ENCODE assay signal across 14 cellular contexts in genomic region chr14:49908433-49908782, GRCh38. TPM values are rescaled to one million over a fixed set of nuclear protein-coding genes. Genes with fewer than 3 reads are reported as not detected.
A peak's percentile ranks its signal among the peaks of the same experiment; 100 is the strongest.
DNase-seq lines count a peak whose midpoint lies in the region; ATAC-seq and TF ChIP-seq lines count a peak whose summit lies in the region.
"Had no signal": no experiment of that assay in that cellular context is flagged by ENCODE, and none has a peak within 500 bp of the region (broad histone marks: within the 10 kb centered on the region; RNA-seq: fewer than 3 reads in every experiment).

No MANE protein-coding gene starts in this region.

- H3K27me3 Mint-ChIP-seq in activated T-cell treated with anti-CD3 and anti-CD28 coated beads, Interleukin-2, amount 50 U/mL, for 24 hours: no peaks in the 10 kb centered on the region
- no peaks in the 10 kb centered on the region for H3K27me3 Mint-ChIP-seq in activated T-cell treated with anti-CD3 and anti-CD28 coated beads, Interleukin-2, amount 50 U/mL, for 4 hours (ENCODE audit: low read depth)
- no peaks in the 10 kb centered on the region for H3K27me3 Mint-ChIP-seq in activated CD8-positive, alpha-beta T cell treated with anti-CD3 and anti-CD28 coated beads for 36 hours
- H3K27me3 Mint-ChIP-seq: activated CD4-positive, alpha-beta T cell treated with anti-CD3 and anti-CD28 coated beads for 36 hours had no signal

- H3K4me3 Mint-ChIP-seq in activated T-cell treated with anti-CD3 and anti-CD28 coated beads, Interleukin-2, amount 50 U/mL, for 24 hours: peak overlapping the region; percentile 33
- no peak overlapping the region for H3K4me3 Mint-ChIP-seq in activated T-cell treated with anti-CD3 and anti-CD28 coated beads, Interleukin-2, amount 50 U/mL, for 4 hours
- no peak overlapping the region for H3K4me3 Mint-ChIP-seq in activated CD8-positive, alpha-beta T cell treated with anti-CD3 and anti-CD28 coated beads for 36 hours

- peaks cover 2% of the 10 kb centered on the region for H3K9me3 Mint-ChIP-seq in activated T-cell treated with anti-CD3 and anti-CD28 coated beads, Interleukin-2, amount 50 U/mL, for 24 hours
- no peaks in the 10 kb centered on the region for H3K9me3 Mint-ChIP-seq in activated T-cell treated with anti-CD3 and anti-CD28 coated beads, Interleukin-2, amount 50 U/mL, for 4 hours
- peaks cover 4% of the 10 kb centered on the region for H3K9me3 Mint-ChIP-seq in activated CD8-positive, alpha-beta T cell treated with anti-CD3 and anti-CD28 coated beads for 36 hours

- H3K36me3 Mint-ChIP-seq in activated T-cell treated with anti-CD3 and anti-CD28 coated beads, Interleukin-2, amount 50 U/mL, for 24 hours (ENCODE audit: low read depth): peaks cover 2% of the 10 kb centered on the region
- H3K36me3 Mint-ChIP-seq in activated T-cell treated with anti-CD3 and anti-CD28 coated beads, Interleukin-2, amount 50 U/mL, for 4 hours (ENCODE audit: insufficient read depth): peaks cover 3% of the 10 kb centered on the region
- peaks cover 12% of the 10 kb centered on the region for H3K36me3 Mint-ChIP-seq in activated CD8-positive, alpha-beta T cell treated with anti-CD3 and anti-CD28 coated beads for 36 hours (ENCODE audit: low read depth)

- no peak overlapping the region for H3K9ac ChIP-seq in fibroblast of lung (ENCODE audit: insufficient read depth, low read length)
- no peak overlapping the region for H3K9ac ChIP-seq in subcutaneous abdominal adipose tissue (ENCODE audit: low read length in 5 of 5)

- H3K4me1 ChIP-seq in fibroblast of lung (ENCODE audit: control insufficient read depth, extremely low read depth, insufficient read depth, low read length): peaks cover 12% of the 10 kb centered on the region
- H3K4me1 ChIP-seq in subcutaneous abdominal adipose tissue (ENCODE audit: control insufficient read depth in 5 of 5, insufficient read depth in 5 of 5, low read length in 5 of 5): peaks cover 0 to 14% (median 8%) of the 10 kb centered on the region in 5 donors

- no peak for ATAC-seq in activated T-cell treated with anti-CD3 and anti-CD28 coated beads, Interleukin-2, amount 50 U/mL, for 4 hours
- ATAC-seq in activated CD8-positive, alpha-beta T cell treated with anti-CD3 and anti-CD28 coated beads for 36 hours: no peak

- no peaks in the 10 kb centered on the region for H4K20me1 ChIP-seq in fibroblast of lung (ENCODE audit: control insufficient read depth, extremely low read depth, insufficient read depth, low read length)

- no peak overlapping the region for H2AFZ ChIP-seq in fibroblast of lung (ENCODE audit: low read length)

- CTCF ChIA-PET in activated CD8-positive, alpha-beta T cell treated with anti-CD3 and anti-CD28 coated beads for 36 hours (lab: Charles Lee): interaction anchor here (0.8 to 1.5 kb wide), 6 partner anchors 8 to 132 kb away, joined by 3 to 6 read pairs (median 4); no protein-coding TSS in a partner anchor

- peaks cover 54% of the 10 kb centered on the region for H3K4me1 Mint-ChIP-seq in activated T-cell treated with anti-CD3 and anti-CD28 coated beads, Interleukin-2, amount 50 U/mL, for 24 hours (ENCODE audit: low read depth)
- H3K4me1 Mint-ChIP-seq in activated T-cell treated with anti-CD3 and anti-CD28 coated beads, Interleukin-2, amount 50 U/mL, for 4 hours (ENCODE audit: low read depth): peaks cover 43% of the 10 kb centered on the region
- H3K4me1 Mint-ChIP-seq in activated CD8-positive, alpha-beta T cell treated with anti-CD3 and anti-CD28 coated beads for 36 hours (ENCODE audit: low read depth): peaks cover 43% of the 10 kb centered on the region

- POLR2A ChIA-PET in activated CD8-positive, alpha-beta T cell treated with anti-CD3 and anti-CD28 coated beads for 36 hours (lab: Charles Lee): interaction anchor here (1.0 to 4.0 kb wide), 4 partner anchors 9 to 95 kb away, joined by 4 to 18 read pairs (median 6); no protein-coding TSS in a partner anchor

- no peaks in the 10 kb centered on the region for H3K27me3 ChIP-seq in fibroblast of lung (ENCODE audit: control insufficient read depth, insufficient read depth, low read length)
- no peaks in the 10 kb centered on the region for H3K27me3 ChIP-seq in subcutaneous abdominal adipose tissue (ENCODE audit: control insufficient read depth in 5 of 5, insufficient read depth in 4 of 5, low read length in 5 of 5)

- no peaks in the 10 kb centered on the region for H3K79me2 ChIP-seq in fibroblast of lung (ENCODE audit: control insufficient read depth, insufficient read depth, low read length)

- DNase-seq in activated T-cell treated with anti-CD3 and anti-CD28 coated beads, Interleukin-2, amount 50 U/mL, for 24 hours: no peak
- no peak for DNase-seq in activated T-cell treated with anti-CD3 and anti-CD28 coated beads, Interleukin-2, amount 50 U/mL, for 4 hours
- DNase-seq in activated CD8-positive, alpha-beta T cell treated with anti-CD3 and anti-CD28 coated beads for 36 hours: no peak
- peak in 1 of 2 donors; percentile 20 for DNase-seq in fibroblast of lung (ENCODE audit: low read depth in 2 of 2)
- DNase-seq in NCI-H1694 (lab: John Stamatoyannopoulos, UW): no peak
- no peak for DNase-seq in COR-L47 (lab: John Stamatoyannopoulos, UW)
- DNase-seq in activated effector memory CD4-positive, alpha-beta T cell treated with anti-CD3 and anti-CD28 coated beads, Interleukin-2, amount 50 U/mL, for 16 hours: no peak
- DNase-seq: activated CD4-positive, alpha-beta T cell treated with anti-CD3 and anti-CD28 coated beads for 36 hours; activated naive CD4-positive, alpha-beta T cell treated with anti-CD3 and anti-CD28 coated beads, Interleukin-2, amount 50 U/mL, for 16 hours; hippocampal formation; midbrain; NCI-H1417 treated with DMSO at 0.1 percent for 48 hours; NCI-H82 had no signal

- H3K9me3 ChIP-seq in fibroblast of lung (ENCODE audit: control insufficient read depth, insufficient read depth, low read depth, low read length): no peaks in the 10 kb centered on the region
- H3K9me3 ChIP-seq in subcutaneous abdominal adipose tissue (ENCODE audit: control insufficient read depth in 5 of 5, low read length in 5 of 5): no peaks in the 10 kb centered on the region

- H3K4me3 ChIP-seq in fibroblast of lung (replicated peaks in 1 of 4; ENCODE audit: control extremely low read depth in 1 of 4, insufficient read depth in 1 of 4, low read depth in 3 of 4, low read length in 4 of 4): no peak overlapping the region
- no peak overlapping the region for H3K4me3 ChIP-seq in subcutaneous abdominal adipose tissue (ENCODE audit: low read depth in 1 of 5, low read length in 5 of 5)

- peak overlapping the region; percentile 32 for H3K4me2 ChIP-seq in fibroblast of lung (ENCODE audit: extremely low read depth, insufficient read depth, low read length)

- intact Hi-C loops in activated CD8-positive, alpha-beta T cell treated with anti-CD3 and anti-CD28 coated beads for 36 hours (cut with micrococcal nuclease): loop anchor here (5.0 kb wide), 1 partner anchor 34 kb away; no protein-coding TSS in a partner anchor

- no peak for TF ChIP-seq CTCF in activated CD8-positive, alpha-beta T cell treated with anti-CD3 and anti-CD28 coated beads for 36 hours (IDR thresholded peaks at IDR 0.05)
- TF ChIP-seq CTCF in fibroblast of lung (conservative IDR thresholded peaks at IDR 0.05 in 1 of 2, IDR thresholded peaks at IDR 0.05 in 1 of 2; ENCODE audit: low read depth in 1 of 2, low read length in 2 of 2): no peak

- no peaks in the 10 kb centered on the region for H3K36me3 ChIP-seq in fibroblast of lung (ENCODE audit: control insufficient read depth, insufficient read depth, low read length)
- no peaks in the 10 kb centered on the region for H3K36me3 ChIP-seq in subcutaneous abdominal adipose tissue (ENCODE audit: control insufficient read depth in 5 of 5, insufficient read depth in 5 of 5, low read length in 5 of 5)

- H3K27ac ChIP-seq in fibroblast of lung (ENCODE audit: insufficient read depth, low read length): peak overlapping the region; percentile 76
- H3K27ac ChIP-seq in subcutaneous abdominal adipose tissue (ENCODE audit: low read depth, low read length): peak overlapping the region; percentile 16

- H3K27ac Mint-ChIP-seq in activated T-cell treated with anti-CD3 and anti-CD28 coated beads, Interleukin-2, amount 50 U/mL, for 24 hours: peak overlapping the region; percentile 81
- H3K27ac Mint-ChIP-seq in activated CD8-positive, alpha-beta T cell treated with anti-CD3 and anti-CD28 coated beads for 36 hours: peak overlapping the region; percentile 88
- H3K27ac Mint-ChIP-seq: activated CD4-positive, alpha-beta T cell treated with anti-CD3 and anti-CD28 coated beads for 36 hours had no signal

RNA-seq across cellular contexts. Expression of gene ARF6, which starts 15.5 kb away (rescaled TPM):
- 100 to 1,000 TPM; 134 to 148 (median 143) TPM for total RNA-seq in activated T-cell treated with anti-CD3 and anti-CD28 coated beads, Interleukin-2, amount 50 U/mL, for 4 hours
- total RNA-seq in activated CD8-positive, alpha-beta T cell treated with anti-CD3 and anti-CD28 coated beads for 36 hours: 100 to 1,000 TPM; 170 TPM
- total RNA-seq in fibroblast of lung: 48.8 and 67.4 TPM in 2 replicates
- polyA plus RNA-seq in fibroblast of lung: 54.7 and 71.5 TPM in 2 replicates
- 61.5 and 73.6 TPM in 2 replicates for polyA plus RNA-seq in fibroblast of lung (2012)
- polyA minus RNA-seq in fibroblast of lung (ENCODE audit: low replicate concordance): 78.8 and 83.3 TPM in 2 replicates

RNA-seq across cellular contexts. Expression of gene NEMF, which starts 55.8 kb away (rescaled TPM):
- total RNA-seq in activated T-cell treated with anti-CD3 and anti-CD28 coated beads, Interleukin-2, amount 50 U/mL, for 4 hours: 10 to 100 TPM; 53.0 to 54.0 (median 53.2) TPM
- 10 to 100 TPM; 62.3 to 63.8 TPM for total RNA-seq in activated CD8-positive, alpha-beta T cell treated with anti-CD3 and anti-CD28 coated beads for 36 hours
- 61.4 and 68.9 TPM in 2 replicates for total RNA-seq in fibroblast of lung
- polyA plus RNA-seq in fibroblast of lung: 39.5 TPM in 2 replicates
- 32.9 and 41.0 TPM in 2 replicates for polyA plus RNA-seq in fibroblast of lung (2012)
- 12.8 and 12.9 TPM in 2 replicates for polyA minus RNA-seq in fibroblast of lung (ENCODE audit: low replicate concordance)
